Comparison of ENCODE assay signal across 11 cellular contexts in genomic region chr2:224085246-224085645, GRCh38. TPM values are rescaled to one million over a fixed set of nuclear protein-coding genes. Genes with fewer than 3 reads are reported as not detected.
DNase-seq lines count a peak whose midpoint lies in the region; ATAC-seq and TF ChIP-seq lines count a peak whose summit lies in the region.
"Had no signal": no experiment of that assay in that cellular context is flagged by ENCODE, and none has a peak within 500 bp of the region (broad histone marks: within the 10 kb centered on the region; RNA-seq: fewer than 3 reads in every experiment).

No MANE protein-coding gene starts in this region.

- H3K4me1 ChIP-seq in ACC112 (ENCODE audit: control insufficient read depth, insufficient read depth, low read length, unreplicated experiment) (peaks cover 31% of the 10 kb centered on the region), mammary epithelial cell (ENCODE audit: insufficient read depth, low read length) (peaks cover 31% of the 10 kb centered on the region)
- H3K4me1 ChIP-seq: upper lobe of left lung had no signal

- H4K20me1 ChIP-seq in mammary epithelial cell (ENCODE audit: insufficient read depth, low read length), result no peaks in the 10 kb centered on the region

- DNase-seq in HT1080 (ENCODE audit: low read depth), result peak; percentile 89
- DNase-seq in mammary epithelial cell, result peak; percentile 71
- peak; percentile 86 for DNase-seq in kidney tubule cell (ENCODE audit: low spot score)
- no peak for DNase-seq in NCI-H1048 (lab: John Stamatoyannopoulos, UW)
- DNase-seq in occipital lobe (lab: John Stamatoyannopoulos, UW), result no peak
- DNase-seq: activated naive CD4-positive, alpha-beta T cell treated with Interleukin-2 at 50 U/mL for 16 hours; NCI-H748 treated with DMSO at 0.1 percent for 48 hours; upper lobe of left lung had no signal

- no peak overlapping the region for H3K9ac ChIP-seq in mammary epithelial cell (ENCODE audit: insufficient read depth, low read length)

- BruUV-seq in mammary epithelial cell (replicated peaks; lab: Mats Ljungman, UMichigan), result no TSS peak

- H3K4me3 ChIP-seq in ACC112 (ENCODE audit: low read depth, low read length) (peak overlapping the region; percentile 4; the same call in 1 of the 2 replicates), mammary epithelial cell (replicated peaks in 1 of 3; ENCODE audit: insufficient read depth in 1 of 3, low read depth in 2 of 3, low read length in 3 of 3) (no peak overlapping the region)
- H3K4me3 ChIP-seq: upper lobe of left lung had no signal

- in situ Hi-C loops in mammary epithelial cell (cut with MboI; ENCODE audit: low sequenced_read_pairs in 2 of 2), result no loop called here

- 52% methylated on average over 2 of the region's 2 CpGs for WGBS in mammary epithelial cell (ENCODE audit: low coverage, missing lambda C conversion rate)

- intact Hi-C loops in mammary epithelial cell (cut with micrococcal nuclease), result no loop called here

- H3K27me3 ChIP-seq in ACC112 (ENCODE audit: insufficient read depth, low read length) (no peaks in the 10 kb centered on the region), mammary epithelial cell (ENCODE audit: insufficient read depth, low read length) (no peaks in the 10 kb centered on the region)
- H3K27me3 ChIP-seq: upper lobe of left lung had no signal

- dilution Hi-C loops in mammary epithelial cell (cut with HindIII; ENCODE audit: low sequenced_read_pairs), result no loop called here

- H3K4me2 ChIP-seq in mammary epithelial cell (ENCODE audit: insufficient read depth, low read depth, low read length), result peak overlapping the region; percentile 23

- TF ChIP-seq CTCF in mammary epithelial cell (conservative IDR thresholded peaks at IDR 0.05 in 1 of 2, IDR thresholded peaks at IDR 0.05 in 1 of 2; ENCODE audit: extremely low read depth in 1 of 2, insufficient read depth in 1 of 2, low read depth in 1 of 2, low read length in 2 of 2), result no peak

- no peaks in the 10 kb centered on the region for H3K79me2 ChIP-seq in ACC112 (ENCODE audit: control insufficient read depth, insufficient read depth, low read length, unreplicated experiment)
- H3K79me2 ChIP-seq in mammary epithelial cell (ENCODE audit: insufficient read depth, low read length), result no peaks in the 10 kb centered on the region

- ATAC-seq in GM18873 (IDR thresholded peaks at IDR 0.05; ENCODE audit: low FRiP score, unreplicated experiment) (no peak), HG03457 (IDR thresholded peaks at IDR 0.05; ENCODE audit: unreplicated experiment) (no peak)

- H3K27ac ChIP-seq in ACC112 (ENCODE audit: low read depth, low read length), result peak overlapping the region; percentile 94
- peak overlapping the region; percentile 93 for H3K27ac ChIP-seq in mammary epithelial cell (ENCODE audit: insufficient read depth, low read depth, low read length)
- H3K27ac ChIP-seq: upper lobe of left lung had no signal

- H3K36me3 ChIP-seq in ACC112 (ENCODE audit: insufficient read depth, low read length) (0 out of 2 replicates have a peak, but pooled peaks cover 4% of the 10 kb centered on the region), mammary epithelial cell (ENCODE audit: insufficient read depth, low read length) (no peaks in the 10 kb centered on the region)
- H3K36me3 ChIP-seq: upper lobe of left lung had no signal

- H2AFZ ChIP-seq in ACC112 (ENCODE audit: low read length, unreplicated experiment), result peak overlapping the region; percentile 19
- H2AFZ ChIP-seq in mammary epithelial cell (ENCODE audit: low read depth, low read length), result no peak overlapping the region

- H3K9me3 ChIP-seq in mammary epithelial cell (replicated peaks; ENCODE audit: insufficient read depth, low read length), result no peaks in the 10 kb centered on the region
- H3K9me3 ChIP-seq: upper lobe of left lung had no signal

- CTCF ChIA-PET in mammary epithelial cell (lab: Charles Lee; ENCODE audit: low non-redundant PET), result no interaction called here

RNA-seq across cellular contexts. Expression of gene SERPINE2, which starts 46.2 kb away (rescaled TPM):
- total RNA-seq in HT1080 (2014; rRNA removed; shearing (Covaris generic)), result 135 and 188 TPM in 2 replicates
- 225 and 271 TPM in 2 replicates for polyA plus RNA-seq in HT1080 (2015; cell fraction: cytosol; rRNA removed)
- 249 and 279 TPM in 2 replicates for polyA plus RNA-seq in HT1080 (2015; cell fraction: nucleus; rRNA removed)
- 100 to 1,000 TPM; 490 to 535 TPM for total RNA-seq in mammary epithelial cell
- 307 TPM for polyA plus RNA-seq in mammary epithelial cell
- polyA minus RNA-seq in mammary epithelial cell, result 235 TPM
- total RNA-seq in occipital lobe, result 43.8 TPM

Comparison
In these comparisons a context has a peak if more than half of its experiments do, and no peak if none do; other contexts are left out.
1. DNase-seq: peak in HT1080 (single experiment), mammary epithelial cell (single experiment) and kidney tubule cell (single experiment); none in NCI-H1048 (single experiment) and occipital lobe (single experiment).